10 cellular contexts compared by ENCODE assay signal in genomic region chrX:1591863-1592127, GRCh38. TPM values are rescaled to one million over a fixed set of nuclear protein-coding genes. Genes with fewer than 3 reads are reported as not detected.
DNase-seq lines count a peak whose midpoint lies in the region; ATAC-seq and TF ChIP-seq lines count a peak whose summit lies in the region.
"Had no signal": no experiment of that assay in that cellular context is flagged by ENCODE, and none has a peak within 500 bp of the region (broad histone marks: within the 10 kb centered on the region; RNA-seq: fewer than 3 reads in every experiment).

No MANE protein-coding gene starts in this region.

- H3K36me3 ChIP-seq in SK-N-MC (ENCODE audit: insufficient read depth, low read length) (peaks cover 33% of the 10 kb centered on the region; the same call in 1 of the 2 replicates), sigmoid colon (peaks cover 26 to 34% (median 30%) of the 10 kb centered on the region in 4 donors)

- peak; percentile 36 for ATAC-seq in foreskin keratinocyte

- no peak for TF ChIP-seq CTCF in GM12875 (IDR thresholded peaks at IDR 0.05; ENCODE audit: borderline replicate concordance, insufficient read depth, low read depth, low read length)
- TF ChIP-seq CTCF in foreskin keratinocyte (conservative IDR thresholded peaks at IDR 0.05): no peak
- TF ChIP-seq CTCF in sigmoid colon (IDR thresholded peaks at IDR 0.05): no peak

- no peak for TF ChIP-seq EP300 in sigmoid colon (IDR thresholded peaks at IDR 0.05)

- peak overlapping the region; percentile 92 for H3K4me3 ChIP-seq in GM12875 (ENCODE audit: low read depth, low read length)
- peak overlapping the region; percentile 83 for H3K4me3 ChIP-seq in SK-N-MC
- peak overlapping the region; percentile 79 to 99 (median 90) for H3K4me3 ChIP-seq in sigmoid colon

- 1% methylated on average over 19 of the region's 19 CpGs for WGBS in sigmoid colon, 2 donors

- intact Hi-C loops in sigmoid colon (cut with DNase I): loop anchor here (2.0 to 10.0 kb wide), 6 partner anchors 137 to 1207 kb away; partner anchors contain the start of genes DHRSX, PPP2R3B, SLC25A6 and ZBED1

- H3K9me3 ChIP-seq in SK-N-MC (ENCODE audit: low read depth, low read length) (no peaks in the 10 kb centered on the region), sigmoid colon (no peaks in the 10 kb centered on the region)

- no peak overlapping the region for H3K27ac ChIP-seq in SK-N-MC
- H3K27ac ChIP-seq in foreskin keratinocyte: peak overlapping the region; percentile 31
- H3K27ac ChIP-seq in sigmoid colon: peak overlapping the region; percentile 80 to 89 (median 85)

- H3K27me3 ChIP-seq in foreskin keratinocyte (no peaks in the 10 kb centered on the region), sigmoid colon (no peaks in the 10 kb centered on the region)

- TF ChIP-seq POLR2A in sigmoid colon (IDR thresholded peaks at IDR 0.05): no peak

- no peaks in the 10 kb centered on the region for H3K4me1 ChIP-seq in foreskin keratinocyte
- H3K4me1 ChIP-seq in sigmoid colon: peaks cover 0 to 32% (median 23%) of the 10 kb centered on the region in 4 donors

- peak overlapping the region; percentile 92 for H3K9ac ChIP-seq in SK-N-MC (ENCODE audit: insufficient read length)

- DNase-seq in SK-N-MC (ENCODE audit: low read depth, low spot score): no peak
- no peak for DNase-seq in foreskin keratinocyte
- DNase-seq in sigmoid colon: no peak
- no peak for DNase-seq in central memory CD4-positive, alpha-beta T cell
- no peak for DNase-seq in NCI-H2081 (lab: John Stamatoyannopoulos, UW)
- DNase-seq in NCI-H2029 (lab: John Stamatoyannopoulos, UW): no peak
- no peak for DNase-seq in NCI-H345 treated with DMSO at 0.1 percent for 48 hours (lab: John Stamatoyannopoulos, UW; ENCODE audit: unreplicated experiment)

RNA-seq across cellular contexts. Expression of gene AKAP17A, which starts 0.4 kb away (rescaled TPM):
- total RNA-seq in foreskin keratinocyte: 22.5 and 23.5 TPM in 2 replicates
- polyA plus RNA-seq in foreskin keratinocyte: 14.3 and 14.6 TPM in 2 replicates
- total RNA-seq in sigmoid colon: 10 to 100 TPM; 22.1 to 45.1 (median 26.4) TPM
- polyA plus RNA-seq in sigmoid colon: 10 to 100 TPM in 2 of 3 donors, 1 to 10 TPM in 1; 8.4 to 42.4 (median 15.3) TPM

RNA-seq across cellular contexts. Expression of gene ASMT, which starts 23.1 kb away (rescaled TPM):
- not detected in 2 replicates for total RNA-seq in foreskin keratinocyte
- not detected in 2 replicates for polyA plus RNA-seq in foreskin keratinocyte
- not detected for total RNA-seq in sigmoid colon
- polyA plus RNA-seq in sigmoid colon: under 1 TPM in 1 of 3 donors, not detected in 2; 0.22 TPM
- total RNA-seq: LHCN-M2, lung microvascular endothelial cell had no signal

RNA-seq across cellular contexts. Expression of gene P2RY8, which starts 54.8 kb away (rescaled TPM):
- total RNA-seq in foreskin keratinocyte (not detected in 2 replicates), sigmoid colon (1 to 10 TPM in 1 of 4 donors, under 1 TPM in 3; 0.28 to 1.8 (median 0.75) TPM)
- polyA plus RNA-seq in foreskin keratinocyte (not detected in 2 replicates), sigmoid colon (10 to 100 TPM in 1 of 3 donors, under 1 TPM in 1, not detected in 1; 0.92 to 15.0 TPM)
